2 cellular contexts compared by ENCODE assay signal in genomic region chr2:241234962-241235361, GRCh38.
A peak's percentile ranks its signal among the peaks of the same experiment; 100 is the strongest.
TF ChIP-seq lines count a peak whose summit lies in the region.

No MANE protein-coding gene starts in this region.

TF ChIP-seq in K562, 482 proteins besides CTCF, POLR2A, EP300 and RAD21:
- TF ChIP-seq CREM (IDR thresholded peaks at IDR 0.05; ENCODE audit: low read depth) (no peak), SREBF1 (IDR thresholded peaks at IDR 0.05; ENCODE audit: borderline replicate concordance, low read depth, low read length) (no peak), KAT7 (CRISPR knock-in tag; IDR thresholded peaks at IDR 0.05; ENCODE audit: borderline replicate concordance) (no peak), POLR2G (IDR thresholded peaks at IDR 0.05; ENCODE audit: low read depth, low read length) (peak; percentile 46)

TF ChIP-seq in HepG2, 621 proteins besides CTCF, POLR2A, EP300 and RAD21:
- no peak for TF ChIP-seq SOX6 (IDR thresholded peaks at IDR 0.05)
- no peak for TF ChIP-seq SOX6 (CRISPR knock-in tag; IDR thresholded peaks at IDR 0.05)
- 0 out of 2 replicates have a peak, but pooled peaks have one; percentile 23 for TF ChIP-seq ZBTB39 (CRISPR knock-in tag; IDR thresholded peaks at IDR 0.05)
- 0 out of 2 replicates have a peak, but pooled peaks have one; percentile 20 for TF ChIP-seq DNMT1 (CRISPR knock-in tag; IDR thresholded peaks at IDR 0.05)
TF ChIP-seq in HepG2: peak in this region for 2.
